8 cellular contexts compared by ENCODE assay signal in genomic region chr1:45804671-45804973, GRCh38. TPM values are rescaled to one million over a fixed set of nuclear protein-coding genes. Genes with fewer than 3 reads are reported as not detected.
A peak's percentile ranks its signal among the peaks of the same experiment; 100 is the strongest.
DNase-seq lines count a peak whose midpoint lies in the region; ATAC-seq and TF ChIP-seq lines count a peak whose summit lies in the region.

No MANE protein-coding gene starts in this region.

- peaks cover 16% of the 10 kb centered on the region for H3F3A ChIP-seq in PC-9 (ENCODE audit: insufficient read depth, low read depth)

- no peak for TF ChIP-seq POLR2A in body of pancreas (IDR thresholded peaks at IDR 0.05)

- WGBS in body of pancreas, 2 donors: 30 to 40% methylated on average over 2 of the region's 2 CpGs

- intact Hi-C loops in PC-9 (cut with micrococcal nuclease; ENCODE audit: unreplicated experiment): loop anchor here (5.0 to 10.0 kb wide), 3 partner anchors 117 to 378 kb away; partner anchors contain the start of genes CCDC163, GPBP1L1, MMACHC and TMEM69
- intact Hi-C loops in body of pancreas (cut with DNase I): no loop called here
- intact Hi-C loops in left lung (cut with DNase I): no loop called here

- H3K4me3 ChIP-seq in GM12864 (ENCODE audit: low read depth, low read length) (peak overlapping the region; percentile 86), PC-9 (peak overlapping the region; percentile 67), epithelial cell of proximal tubule (ENCODE audit: low read depth, low read length) (peak overlapping the region; percentile 64), parathyroid adenoma (ENCODE audit: low read depth, low read length) (no peak overlapping the region), body of pancreas (no peak overlapping the region), left lung (peak overlapping the region in 1 of 2 donors; percentile 53)

- BruUV-seq in PC-9 (replicated peaks; lab: Mats Ljungman, UMichigan): no TSS peak

- ATAC-seq in body of pancreas (no peak), left lung (no peak)

- H3K27me3 ChIP-seq in PC-9 (ENCODE audit: insufficient read depth, low read depth) (no peaks in the 10 kb centered on the region), parathyroid adenoma (ENCODE audit: control insufficient read depth, insufficient read depth, low read length) (no peaks in the 10 kb centered on the region), body of pancreas (no peaks in the 10 kb centered on the region), left lung (no peaks in the 10 kb centered on the region)

- H3K9me3 ChIP-seq in PC-9 (ENCODE audit: insufficient read depth, low read depth): no peaks in the 10 kb centered on the region
- H3K9me3 ChIP-seq in parathyroid adenoma (ENCODE audit: control insufficient read depth, low read length): no peaks in the 10 kb centered on the region
- H3K9me3 ChIP-seq in body of pancreas: no peaks in the 10 kb centered on the region
- no peaks in the 10 kb centered on the region for H3K9me3 ChIP-seq in left lung

- POLR2A ChIA-PET in PC-9 (lab: Charles Lee; ENCODE audit: unreplicated experiment): no interaction called here

- H3K9me2 ChIP-seq in PC-9 (ENCODE audit: insufficient read depth): no peaks in the 10 kb centered on the region

- no peak overlapping the region for H3K9ac ChIP-seq in parathyroid adenoma

- no peaks in the 10 kb centered on the region for H4K20me1 ChIP-seq in PC-9 (ENCODE audit: insufficient read depth)

- DNase-seq in GM12864 (ENCODE audit: low read depth): no peak
- DNase-seq in PC-9: no peak
- DNase-seq in epithelial cell of proximal tubule (ENCODE audit: low read depth): no peak
- no peak for DNase-seq in body of pancreas
- DNase-seq in left lung: no peak
- DNase-seq in substantia nigra (lab: John Stamatoyannopoulos, UW): no peak
- no peak for DNase-seq in NCI-H524 treated with DMSO at 0.1 percent for 48 hours (lab: John Stamatoyannopoulos, UW)

- H2AFZ ChIP-seq in PC-9: peak overlapping the region; percentile 83; the same call in 1 of the 2 replicates
- H2AFZ ChIP-seq in parathyroid adenoma: no peak overlapping the region

- no peak overlapping the region for H3K27ac ChIP-seq in PC-9
- H3K27ac ChIP-seq in parathyroid adenoma: no peak overlapping the region
- no peak overlapping the region for H3K27ac ChIP-seq in body of pancreas
- no peak overlapping the region for H3K27ac ChIP-seq in left lung
- no peak overlapping the region for H3K27ac ChIP-seq in substantia nigra (ENCODE audit: low read depth, low read length, poor library complexity, severe bottlenecking)

- H3K4me1 ChIP-seq in PC-9 (replicated peaks; ENCODE audit: insufficient read depth): peaks cover 23% of the 10 kb centered on the region
- no peaks in the 10 kb centered on the region for H3K4me1 ChIP-seq in parathyroid adenoma
- peaks cover 20% of the 10 kb centered on the region for H3K4me1 ChIP-seq in body of pancreas
- H3K4me1 ChIP-seq in left lung: peaks cover 14 to 27% of the 10 kb centered on the region in 2 donors

- H3K4me2 ChIP-seq in PC-9 (peak overlapping the region; percentile 77), parathyroid adenoma (ENCODE audit: low read length) (peak overlapping the region; percentile 67)

- CTCF ChIA-PET in PC-9 (lab: Charles Lee): interaction anchor here (0.6 to 1.1 kb wide), 2 partner anchors 69 to 342 kb away, joined by 3 to 4 read pairs; no protein-coding TSS in a partner anchor

- TF ChIP-seq CTCF in GM12864 (IDR thresholded peaks at IDR 0.05; ENCODE audit: low read depth, low read length, missing control alignments) (no peak), PC-9 (conservative IDR thresholded peaks at IDR 0.05) (no peak), epithelial cell of proximal tubule (conservative IDR thresholded peaks at IDR 0.05; ENCODE audit: low read depth, low read length) (no peak), parathyroid adenoma (IDR thresholded peaks at IDR 0.05) (no peak), body of pancreas (IDR thresholded peaks at IDR 0.05) (no peak), left lung (IDR thresholded peaks at IDR 0.05) (no peak)

- H3K36me3 ChIP-seq in PC-9 (ENCODE audit: low read depth) (no peaks in the 10 kb centered on the region), parathyroid adenoma (ENCODE audit: control insufficient read depth, insufficient read depth, low read length) (no peaks in the 10 kb centered on the region), body of pancreas (replicated peaks in 1 of 2; ENCODE audit: insufficient read depth in 1 of 2, low read depth in 2 of 2) (no peaks in the 10 kb centered on the region), left lung (peaks cover 0 to 15% of the 10 kb centered on the region in 2 donors)

- H3K79me2 ChIP-seq in PC-9 (ENCODE audit: low read depth) (peaks cover 31% of the 10 kb centered on the region), parathyroid adenoma (no peaks in the 10 kb centered on the region)

RNA-seq across cellular contexts. Expression of gene MAST2, which starts 1.2 kb away (rescaled TPM):
- total RNA-seq in PC-9 (2021) (58.8 and 69.3 TPM in 2 replicates), epithelial cell of proximal tubule (30.3 and 38.0 TPM in 2 replicates), body of pancreas (1 to 10 TPM; 9.9 TPM), left lung (10 to 100 TPM; 27.3 to 29.9 TPM)

RNA-seq across cellular contexts. Expression of gene IPP, which starts 54.2 kb away (rescaled TPM):
- total RNA-seq in PC-9 (2021): 25.2 and 25.4 TPM in 2 replicates
- total RNA-seq in epithelial cell of proximal tubule: 4.7 and 7.5 TPM in 2 replicates
- total RNA-seq in body of pancreas: 1 to 10 TPM; 7.5 to 7.9 TPM
- total RNA-seq in left lung: 10 to 100 TPM; 13.0 to 17.2 TPM

Comparison
In these comparisons a context has a peak if more than half of its experiments do, and no peak if none do; other contexts are left out.
1. H3K4me3 ChIP-seq: peak in GM12864 (single experiment), PC-9 (single experiment) and epithelial cell of proximal tubule (single experiment); none in parathyroid adenoma (single experiment) and body of pancreas (0 of 2).